ENCODE assay signal across 22 cellular contexts in the genomic region with DNA sequence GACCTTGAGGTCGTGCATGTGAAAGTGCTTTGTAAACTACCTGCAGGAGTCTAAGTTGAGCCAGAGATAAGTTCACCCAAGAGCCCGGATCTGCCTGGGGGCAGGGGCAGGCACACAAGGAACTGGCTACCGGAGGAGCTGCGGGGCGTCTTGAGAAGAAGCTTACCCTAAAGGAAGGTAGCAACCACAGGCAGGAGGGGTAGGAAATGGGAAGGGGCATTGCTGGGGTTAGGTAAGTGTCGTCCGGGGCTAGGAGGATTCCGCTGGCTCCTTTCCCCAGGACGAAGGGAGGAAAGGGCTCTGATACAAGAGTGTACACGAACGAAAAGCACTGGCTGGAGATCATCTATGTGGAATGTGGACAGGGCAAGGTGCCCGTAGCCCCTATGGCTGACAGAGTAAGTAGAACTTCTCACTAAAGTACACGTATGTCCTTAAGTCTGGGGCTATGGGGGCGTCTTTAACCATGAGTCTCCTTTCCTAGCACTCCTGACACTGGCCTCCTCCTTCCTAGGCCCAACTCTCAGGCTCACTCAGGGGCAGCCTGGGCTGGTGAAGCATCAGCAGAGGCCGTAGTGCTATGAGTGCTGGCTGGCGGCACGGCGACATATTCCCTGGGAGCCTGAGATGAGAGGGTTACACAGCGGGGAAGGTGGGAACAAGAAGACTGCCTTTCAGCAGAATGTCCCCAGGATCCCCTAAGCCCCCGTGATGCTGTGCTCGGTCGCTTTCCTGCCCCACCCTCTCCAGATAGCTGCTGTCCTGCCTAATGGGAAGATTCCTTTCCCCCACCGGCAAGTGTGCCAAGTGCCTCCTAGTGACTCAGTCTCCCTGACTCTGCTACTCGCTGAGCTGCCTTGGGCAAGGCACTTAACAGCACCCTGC.
"Had no signal": no experiment of that assay in that cellular context is flagged by ENCODE, and none has a peak within 500 bp of the region (broad histone marks: within the 10 kb centered on the region; RNA-seq: fewer than 3 reads in every experiment).

No MANE protein-coding gene starts in this region.

- H3K79me2 ChIP-seq: parathyroid adenoma had no signal

- H3K9ac ChIP-seq: parathyroid adenoma had no signal

- ATAC-seq: naive thymus-derived CD8-positive, alpha-beta T cell; right lobe of liver; stimulated activated memory B cell treated with anti-CD40 and anti-IgM and Interleukin-4, amounts not matched to agents 10 μg/mL and 1 μg/mL and 100 μg/mL, for 72 hours; upper lobe of right lung had no signal

- DNase-seq: effector CD4-positive, alpha-beta T cell; heart left ventricle; hippocampal formation; kidney glomerular epithelial cell; naive thymus-derived CD8-positive, alpha-beta T cell; nucleus accumbens; psoas muscle; retina; right lobe of liver; spleen; stimulated activated CD4-positive, alpha-beta T cell treated with anti-CD3 and anti-CD28 coated beads, Interleukin-15, amount 100 ng/mL, for 24 hours; stimulated activated CD4-positive, alpha-beta T cell treated with anti-CD3 and anti-CD28 coated beads, Interleukin-1b, Interleukin-23, amount 100 ng/mL, for 48 hours; stimulated activated CD4-positive, alpha-beta T cell treated with anti-CD3 and anti-CD28 coated beads, Interleukin-4, amount 100 ng/mL, for 24 hours; tibial artery; upper lobe of right lung had no signal

- H3K27me3 Mint-ChIP-seq: stimulated activated memory B cell treated with anti-CD40 and anti-IgM and Interleukin-4, amounts not matched to agents 10 μg/mL and 1 μg/mL and 100 μg/mL, for 72 hours had no signal

- H3K27ac Mint-ChIP-seq: stimulated activated memory B cell treated with anti-CD40 and anti-IgM and Interleukin-4, amounts not matched to agents 10 μg/mL and 1 μg/mL and 100 μg/mL, for 72 hours; stimulated activated naive CD8-positive, alpha-beta T cell treated with anti-CD3 and anti-CD28 coated beads, Interleukin-15, Interleukin-2, amounts not matched to agents 100 ng/mL and 50 ng/mL, for 24 hours had no signal

- H3K9me3 Mint-ChIP-seq: stimulated activated naive CD8-positive, alpha-beta T cell treated with anti-CD3 and anti-CD28 coated beads, Interleukin-15, Interleukin-2, amounts not matched to agents 100 ng/mL and 50 ng/mL, for 24 hours had no signal

- H3K9me3 ChIP-seq: psoas muscle, right lobe of liver, upper lobe of right lung, vagina had no signal

- H2AFZ ChIP-seq: parathyroid adenoma had no signal

- H3K4me1 ChIP-seq: parathyroid adenoma, psoas muscle, right lobe of liver, spleen, tibial artery, upper lobe of right lung, vagina had no signal

- H3K4me1 Mint-ChIP-seq: naive thymus-derived CD8-positive, alpha-beta T cell; stimulated activated memory B cell treated with anti-CD40 and anti-IgM and Interleukin-4, amounts not matched to agents 10 μg/mL and 1 μg/mL and 100 μg/mL, for 72 hours had no signal

- H3K27ac ChIP-seq: coronary artery, heart left ventricle, parathyroid adenoma, psoas muscle, right lobe of liver, spleen, tibial artery, upper lobe of right lung, vagina had no signal

- FAIRE-seq: frontal cortex, islet of Langerhans had no signal

- H3K36me3 ChIP-seq: heart left ventricle, right lobe of liver, spleen, tibial artery, upper lobe of right lung, vagina had no signal

- H3K27me3 ChIP-seq: heart left ventricle, right lobe of liver, spleen, tibial artery, upper lobe of right lung, vagina had no signal

- H3K4me3 Mint-ChIP-seq: naive thymus-derived CD8-positive, alpha-beta T cell; stimulated activated memory B cell treated with anti-CD40 and anti-IgM and Interleukin-4, amounts not matched to agents 10 μg/mL and 1 μg/mL and 100 μg/mL, for 72 hours; stimulated activated naive CD8-positive, alpha-beta T cell treated with anti-CD3 and anti-CD28 coated beads, Interleukin-15, Interleukin-2, amounts not matched to agents 100 ng/mL and 50 ng/mL, for 24 hours had no signal

- H3K4me3 ChIP-seq: coronary artery, heart left ventricle, psoas muscle, right lobe of liver, spleen, tibial artery, upper lobe of right lung, vagina had no signal

- H3K36me3 Mint-ChIP-seq: stimulated activated memory B cell treated with anti-CD40 and anti-IgM and Interleukin-4, amounts not matched to agents 10 μg/mL and 1 μg/mL and 100 μg/mL, for 72 hours had no signal
